ENCODE assay signal across 28 cellular contexts in genomic region chr4:19379318-19379717, GRCh38.
"Had no signal": no experiment of that assay in that cellular context is flagged by ENCODE, and none has a peak within 500 bp of the region (broad histone marks: within the 10 kb centered on the region; RNA-seq: fewer than 3 reads in every experiment).

No MANE protein-coding gene starts in this region.

- H3K4me1 Mint-ChIP-seq: activated CD4-positive, alpha-beta memory T cell treated with anti-CD3 and anti-CD28 coated beads, Interleukin-2, amount 10 ng/mL, durations not matched to agents 7 days and 5 days; activated CD4-positive, alpha-beta T cell treated with anti-CD3 and anti-CD28 coated beads for 36 hours; activated CD4-positive, alpha-beta T cell treated with anti-CD3 and anti-CD28 coated beads, Interleukin-2, amount 10 ng/mL, durations not matched to agents 7 days and 5 days; activated naive CD4-positive, alpha-beta T cell treated with anti-CD3 and anti-CD28 coated beads, Interleukin-2, amount 10 ng/mL, durations not matched to agents 7 days and 5 days; activated naive CD8-positive, alpha-beta T cell treated with anti-CD3 and anti-CD28 coated beads, Interleukin-2, amount 10 ng/mL, durations not matched to agents 7 days and 5 days had no signal

- H3K27ac Mint-ChIP-seq: activated CD4-positive, alpha-beta memory T cell treated with anti-CD3 and anti-CD28 coated beads, Interleukin-2, amount 10 ng/mL, durations not matched to agents 7 days and 5 days; activated CD4-positive, alpha-beta T cell treated with anti-CD3 and anti-CD28 coated beads for 36 hours; activated CD4-positive, alpha-beta T cell treated with anti-CD3 and anti-CD28 coated beads, Interleukin-2, amount 10 ng/mL, durations not matched to agents 7 days and 5 days; activated naive CD4-positive, alpha-beta T cell treated with anti-CD3 and anti-CD28 coated beads, Interleukin-2, amount 10 ng/mL, durations not matched to agents 7 days and 5 days; activated naive CD4-positive, alpha-beta T cell treated with anti-CD3 and anti-CD28 coated beads, Interleukin-2, amount 50 U/mL, for 72 hours; activated naive CD8-positive, alpha-beta T cell treated with anti-CD3 and anti-CD28 coated beads, Interleukin-2, amount 10 ng/mL, durations not matched to agents 7 days and 5 days; activated T-cell treated with anti-CD3 and anti-CD28 coated beads, Interleukin-2, amount 50 U/mL, for 24 hours; activated T-cell treated with anti-CD3 and anti-CD28 coated beads, Interleukin-2, amount 50 U/mL, for 72 hours; brain had no signal

- H3K4me3 Mint-ChIP-seq: activated CD4-positive, alpha-beta memory T cell treated with anti-CD3 and anti-CD28 coated beads, Interleukin-2, amount 10 ng/mL, durations not matched to agents 7 days and 5 days; activated CD4-positive, alpha-beta T cell treated with anti-CD3 and anti-CD28 coated beads for 36 hours; activated CD4-positive, alpha-beta T cell treated with anti-CD3 and anti-CD28 coated beads, Interleukin-2, amount 10 ng/mL, durations not matched to agents 7 days and 5 days; activated naive CD4-positive, alpha-beta T cell treated with anti-CD3 and anti-CD28 coated beads, Interleukin-2, amount 10 ng/mL, durations not matched to agents 7 days and 5 days; activated naive CD8-positive, alpha-beta T cell treated with anti-CD3 and anti-CD28 coated beads, Interleukin-2, amount 10 ng/mL, durations not matched to agents 7 days and 5 days; activated T-cell treated with anti-CD3 and anti-CD28 coated beads, Interleukin-2, amount 50 U/mL, for 24 hours; activated T-cell treated with anti-CD3 and anti-CD28 coated beads, Interleukin-2, amount 50 U/mL, for 72 hours; brain had no signal

- H3K27me3 Mint-ChIP-seq: activated CD4-positive, alpha-beta memory T cell treated with anti-CD3 and anti-CD28 coated beads, Interleukin-2, amount 10 ng/mL, durations not matched to agents 7 days and 5 days; activated CD4-positive, alpha-beta T cell treated with anti-CD3 and anti-CD28 coated beads for 36 hours; activated CD4-positive, alpha-beta T cell treated with anti-CD3 and anti-CD28 coated beads, Interleukin-2, amount 10 ng/mL, durations not matched to agents 7 days and 5 days; activated naive CD4-positive, alpha-beta T cell treated with anti-CD3 and anti-CD28 coated beads, Interleukin-2, amount 10 ng/mL, durations not matched to agents 7 days and 5 days; activated naive CD8-positive, alpha-beta T cell treated with anti-CD3 and anti-CD28 coated beads, Interleukin-2, amount 10 ng/mL, durations not matched to agents 7 days and 5 days; activated T-cell treated with anti-CD3 and anti-CD28 coated beads, Interleukin-2, amount 50 U/mL, for 24 hours; brain had no signal

- H3K9me3 Mint-ChIP-seq: brain had no signal

- H3K27ac ChIP-seq: ascending aorta, breast epithelium, cardiac muscle cell, colonic mucosa, epithelial cell of prostate, esophagus squamous epithelium, gastroesophageal sphincter had no signal

- H3K4me3 ChIP-seq: ascending aorta, breast epithelium, cardiac muscle cell, colonic mucosa, esophagus squamous epithelium, gastroesophageal sphincter had no signal

- H3K36me3 Mint-ChIP-seq: activated naive CD4-positive, alpha-beta T cell treated with anti-CD3 and anti-CD28 coated beads, Interleukin-2, amount 10 ng/mL, durations not matched to agents 7 days and 5 days; activated naive CD4-positive, alpha-beta T cell treated with anti-CD3 and anti-CD28 coated beads, Interleukin-2, amount 50 U/mL, for 72 hours; activated naive CD8-positive, alpha-beta T cell treated with anti-CD3 and anti-CD28 coated beads, Interleukin-2, amount 10 ng/mL, durations not matched to agents 7 days and 5 days; brain had no signal

- DNase-seq: activated CD4-positive, alpha-beta memory T cell treated with anti-CD3 and anti-CD28 coated beads, Interleukin-2, amount 10 ng/mL, durations not matched to agents 7 days and 5 days; activated CD4-positive, alpha-beta T cell treated with anti-CD3 and anti-CD28 coated beads for 36 hours; activated CD4-positive, alpha-beta T cell treated with anti-CD3 and anti-CD28 coated beads, Interleukin-2, amount 10 ng/mL, durations not matched to agents 7 days and 5 days; activated CD4-positive, alpha-beta T cell treated with anti-CD3 and anti-CD28 coated beads, Interleukin-2, amount 50 U/mL, for 4 hours; activated CD4-positive, CD25-positive, alpha-beta regulatory T cell; activated CD4-positive, CD25-positive, alpha-beta regulatory T cell treated with anti-CD3 and anti-CD28 coated beads, Interleukin-2, amount 50 U/mL, for 72 hours; activated CD8-positive, alpha-beta memory T cell treated with anti-CD3 and anti-CD28 coated beads, Interleukin-2, amount 50 U/mL, for 48 hours; activated gamma-delta T cell; activated naive CD4-positive, alpha-beta T cell; activated naive CD4-positive, alpha-beta T cell treated with anti-CD3 and anti-CD28 coated beads, Interleukin-2, amount 10 ng/mL, durations not matched to agents 7 days and 5 days; activated naive CD8-positive, alpha-beta T cell treated with anti-CD3 and anti-CD28 coated beads, Interleukin-2, amount 10 ng/mL, durations not matched to agents 7 days and 5 days; activated T-cell treated with anti-CD3 and anti-CD28 coated beads for 4 hours; activated T-cell treated with anti-CD3 and anti-CD28 coated beads, Interleukin-2, amount 50 U/mL, for 24 hours; activated T-cell treated with anti-CD3 and anti-CD28 coated beads, Interleukin-2, amount 50 U/mL, for 72 hours; central memory CD4-positive, alpha-beta T cell; cerebellar nuclear complex; colonic mucosa; effector CD8-positive, alpha-beta T cell; esophagus squamous epithelium; foreskin melanocyte; T-helper 2 cell had no signal

- ATAC-seq: activated CD4-positive, alpha-beta T cell treated with anti-CD3 and anti-CD28 coated beads for 36 hours; activated naive CD4-positive, alpha-beta T cell treated with anti-CD3 and anti-CD28 coated beads, Interleukin-2, amount 50 U/mL, for 72 hours; activated T-cell treated with anti-CD3 and anti-CD28 coated beads, Interleukin-2, amount 50 U/mL, for 72 hours; gastroesophageal sphincter had no signal

- H3K4me1 ChIP-seq: ascending aorta, breast epithelium, colonic mucosa, esophagus squamous epithelium, gastroesophageal sphincter had no signal

- H3K36me3 ChIP-seq: ascending aorta, breast epithelium, cardiac muscle cell, colonic mucosa, esophagus squamous epithelium, gastroesophageal sphincter had no signal

- H3K27me3 ChIP-seq: ascending aorta, breast epithelium, cardiac muscle cell, colonic mucosa, esophagus squamous epithelium, gastroesophageal sphincter had no signal

- H3K9me3 ChIP-seq: ascending aorta, breast epithelium, colonic mucosa, esophagus squamous epithelium, gastroesophageal sphincter had no signal
